In genomic region chr2:172972005-172972619, GRCh38 we compare ENCODE assay signal across 8 cellular contexts.
DNase-seq lines count a peak whose midpoint lies in the region; ATAC-seq and TF ChIP-seq lines count a peak whose summit lies in the region.

No MANE protein-coding gene starts in this region.

- 55% methylated on average over 9 to 12 of the region's 12 CpGs for WGBS in endodermal cell (ENCODE audit: insufficient coverage in 1 of 2, insufficient read length in 1 of 2), 2 experiments

- H3K4me1 ChIP-seq in endodermal cell (ENCODE audit: control insufficient read depth, insufficient read depth, low read length) = no peaks in the 10 kb centered on the region
- no peaks in the 10 kb centered on the region for H3K4me1 ChIP-seq in naive thymus-derived CD4-positive, alpha-beta T cell (ENCODE audit: control insufficient read depth in 2 of 2, insufficient read depth in 2 of 2, low read length in 2 of 2)

- no peaks in the 10 kb centered on the region for H3K36me3 ChIP-seq in endodermal cell (ENCODE audit: control insufficient read depth, insufficient read depth, low read length)
- no peaks in the 10 kb centered on the region for H3K36me3 ChIP-seq in naive thymus-derived CD4-positive, alpha-beta T cell (ENCODE audit: control insufficient read depth in 2 of 3, insufficient read depth in 3 of 3, low read length in 3 of 3)

- peak; percentile 24 to 61 for DNase-seq in NCI-H524 (lab: John Stamatoyannopoulos, UW)
- DNase-seq in NCI-H524 treated with DMSO at 0.1 percent for 48 hours (lab: John Stamatoyannopoulos, UW) = no peak
- peak; percentile 62 for DNase-seq in HuH-7 (ENCODE audit: low spot score)
- DNase-seq in UCSD-AML1 (lab: John Stamatoyannopoulos, UW; ENCODE audit: unreplicated experiment) = peak; percentile 53
- DNase-seq in endodermal cell = peak; percentile 86
- DNase-seq in naive thymus-derived CD4-positive, alpha-beta T cell = peak in 5 of 9 donors; percentile 21 to 43 (median 31)
- DNase-seq in DMS79 (lab: John Stamatoyannopoulos, UW) = no peak

- CTCF ChIA-PET in naive thymus-derived CD4-positive, alpha-beta T cell (lab: Charles Lee) = interaction anchor here (1.3 kb wide), 1 partner anchor 238 kb away, joined by 7 read pairs; no protein-coding TSS in a partner anchor

- no peak overlapping the region for H3K27ac ChIP-seq in endodermal cell (ENCODE audit: low read depth, low read length)
- no peak overlapping the region for H3K27ac ChIP-seq in naive thymus-derived CD4-positive, alpha-beta T cell (ENCODE audit: low read depth, low read length)

- no peak overlapping the region for H3K27ac Mint-ChIP-seq in endodermal cell
- H3K27ac Mint-ChIP-seq in naive thymus-derived CD4-positive, alpha-beta T cell = peak overlapping the region in 5 of 9 donors; percentile 4 to 94 (median 76)

- TF ChIP-seq CTCF in endodermal cell (conservative IDR thresholded peaks at IDR 0.05) = peak; percentile 95

- no peak overlapping the region for H3K4me3 Mint-ChIP-seq in endodermal cell
- H3K4me3 Mint-ChIP-seq in naive thymus-derived CD4-positive, alpha-beta T cell = no peak overlapping the region

- peaks cover 4% of the 10 kb centered on the region for H3K4me1 Mint-ChIP-seq in endodermal cell
- H3K4me1 Mint-ChIP-seq in naive thymus-derived CD4-positive, alpha-beta T cell = peaks cover 8 to 34% (median 21%) of the 10 kb centered on the region in 7 donors

- H3K27me3 ChIP-seq in endodermal cell (ENCODE audit: control insufficient read depth, insufficient read depth, low read length, poor library complexity, severe bottlenecking) = no peaks in the 10 kb centered on the region
- H3K27me3 ChIP-seq in naive thymus-derived CD4-positive, alpha-beta T cell (ENCODE audit: control insufficient read depth in 2 of 2, insufficient read depth in 2 of 2, low read length in 2 of 2) = no peaks in the 10 kb centered on the region

- no peak overlapping the region for H3K4me3 ChIP-seq in endodermal cell (ENCODE audit: low read length)
- no peak overlapping the region for H3K4me3 ChIP-seq in naive thymus-derived CD4-positive, alpha-beta T cell (ENCODE audit: low read length)

- intact Hi-C loops in naive thymus-derived CD4-positive, alpha-beta T cell (cut with micrococcal nuclease) = loop anchor here in 1 of 2 donors (1.0 to 2.0 kb wide), 2 partner anchors 55 to 239 kb away; no protein-coding TSS in a partner anchor

- POLR2A ChIA-PET in naive thymus-derived CD4-positive, alpha-beta T cell (lab: Charles Lee) = no interaction called here

- H3K27me3 Mint-ChIP-seq in endodermal cell (ENCODE audit: insufficient read depth) = peaks cover 1% of the 10 kb centered on the region
- H3K27me3 Mint-ChIP-seq in naive thymus-derived CD4-positive, alpha-beta T cell = peaks cover 0 to 10% (median 6%) of the 10 kb centered on the region in 5 donors

- peak; percentile 66 for ATAC-seq in naive thymus-derived CD4-positive, alpha-beta T cell
- ATAC-seq in GM21825 (IDR thresholded peaks at IDR 0.05; ENCODE audit: unreplicated experiment) = no peak

- no peaks in the 10 kb centered on the region for H3K36me3 Mint-ChIP-seq in endodermal cell (ENCODE audit: low read depth)
- peaks cover 0 to 5% (median 4%) of the 10 kb centered on the region in 5 donors for H3K36me3 Mint-ChIP-seq in naive thymus-derived CD4-positive, alpha-beta T cell

- H3K9ac ChIP-seq in endodermal cell (ENCODE audit: extremely low read depth, low read length, poor library complexity, severe bottlenecking) = no peak overlapping the region

- no peaks in the 10 kb centered on the region for H3K9me3 Mint-ChIP-seq in endodermal cell
- H3K9me3 Mint-ChIP-seq in naive thymus-derived CD4-positive, alpha-beta T cell = peaks cover 0 to 2% (median 0%) of the 10 kb centered on the region in 11 donors

- H3K9me3 ChIP-seq in endodermal cell (ENCODE audit: control insufficient read depth, low read length) = no peaks in the 10 kb centered on the region
- no peaks in the 10 kb centered on the region for H3K9me3 ChIP-seq in naive thymus-derived CD4-positive, alpha-beta T cell (ENCODE audit: control insufficient read depth in 2 of 3, low read length in 3 of 3)

Comparison
In these comparisons a context has a peak if more than half of its experiments do, and no peak if none do; other contexts are left out.
1. DNase-seq: peak in NCI-H524 (2 of 2), HuH-7 (single experiment), UCSD-AML1 (single experiment), endodermal cell (single experiment) and naive thymus-derived CD4-positive, alpha-beta T cell (5 of 9); none in NCI-H524 treated with DMSO at 0.1 percent for 48 hours (single experiment) and DMS79 (single experiment).